Comparison of ENCODE assay signal across 9 cellular contexts in genomic region chr11:117816846-117817212, GRCh38. TPM values are rescaled to one million over a fixed set of nuclear protein-coding genes. Genes with fewer than 3 reads are reported as not detected.
A peak's percentile ranks its signal among the peaks of the same experiment; 100 is the strongest.
DNase-seq lines count a peak whose midpoint lies in the region; ATAC-seq and TF ChIP-seq lines count a peak whose summit lies in the region.
"Had no signal": no experiment of that assay in that cellular context is flagged by ENCODE, and none has a peak within 500 bp of the region (broad histone marks: within the 10 kb centered on the region; RNA-seq: fewer than 3 reads in every experiment).

No MANE protein-coding gene starts in this region.

- DNase-seq in BE2C = peak; percentile 66
- DNase-seq in activated naive CD8-positive, alpha-beta T cell treated with anti-CD3 and anti-CD28 coated beads, Interleukin-2, amount 50 U/mL, for 24 hours = peak; percentile 37
- no peak for DNase-seq in amniotic stem cell (lab: John Stamatoyannopoulos, UW)
- DNase-seq in naive thymus-derived CD4-positive, alpha-beta T cell = no peak

- H3K4me3 Mint-ChIP-seq in activated naive CD8-positive, alpha-beta T cell treated with anti-CD3 and anti-CD28 coated beads, Interleukin-2, amount 50 U/mL, for 24 hours = peak overlapping the region; percentile 61
- H3K4me3 Mint-ChIP-seq in naive thymus-derived CD4-positive, alpha-beta T cell = peak overlapping the region in 2 of 10 donors; percentile 73 to 79

- peaks cover 36% of the 10 kb centered on the region for H3K4me1 ChIP-seq in BE2C
- H3K4me1 ChIP-seq in mesodermal cell (ENCODE audit: control insufficient read depth, insufficient read depth, low read length, poor library complexity, severe bottlenecking) = peaks cover 18% of the 10 kb centered on the region
- peaks cover 39 to 49% of the 10 kb centered on the region in 2 donors for H3K4me1 ChIP-seq in naive thymus-derived CD4-positive, alpha-beta T cell (ENCODE audit: control insufficient read depth in 2 of 2, insufficient read depth in 2 of 2, low read length in 2 of 2)

- peak overlapping the region; percentile 99 for H3K27ac Mint-ChIP-seq in activated naive CD8-positive, alpha-beta T cell treated with anti-CD3 and anti-CD28 coated beads, Interleukin-2, amount 50 U/mL, for 24 hours
- peak overlapping the region in 4 of 9 donors; percentile 26 to 93 (median 79) for H3K27ac Mint-ChIP-seq in naive thymus-derived CD4-positive, alpha-beta T cell

- TF ChIP-seq POLR2A in GM15510 (IDR thresholded peaks at IDR 0.05; ENCODE audit: borderline replicate concordance, extremely low read depth, insufficient read length) = peak; percentile 13

- peaks cover 60% of the 10 kb centered on the region for H3K4me1 Mint-ChIP-seq in activated naive CD8-positive, alpha-beta T cell treated with anti-CD3 and anti-CD28 coated beads, Interleukin-2, amount 50 U/mL, for 24 hours
- peaks cover 30 to 58% (median 45%) of the 10 kb centered on the region in 7 donors for H3K4me1 Mint-ChIP-seq in naive thymus-derived CD4-positive, alpha-beta T cell

- no peaks in the 10 kb centered on the region for H3K9me3 ChIP-seq in BE2C
- no peaks in the 10 kb centered on the region for H3K9me3 ChIP-seq in mesodermal cell (ENCODE audit: control insufficient read depth, low read length)
- no peaks in the 10 kb centered on the region for H3K9me3 ChIP-seq in naive thymus-derived CD4-positive, alpha-beta T cell (ENCODE audit: control insufficient read depth in 2 of 3, low read length in 3 of 3)

- H3K4me3 ChIP-seq in BE2C (ENCODE audit: low read depth, low read length) (peak overlapping the region; percentile 4; the same call in 1 of the 2 replicates), mesodermal cell (ENCODE audit: extremely low read depth, insufficient read depth, low read length, poor library complexity, severe bottlenecking) (no peak overlapping the region)
- no peak overlapping the region for H3K4me3 ChIP-seq in naive thymus-derived CD4-positive, alpha-beta T cell (ENCODE audit: low read length)

- no peak for ATAC-seq in activated naive CD8-positive, alpha-beta T cell treated with anti-CD3 and anti-CD28 coated beads, Interleukin-2, amount 50 U/mL, for 24 hours
- ATAC-seq in GM18909 (IDR thresholded peaks at IDR 0.05; ENCODE audit: poor library complexity, unreplicated experiment) (no peak), GM19452 (IDR thresholded peaks at IDR 0.05; ENCODE audit: unreplicated experiment) (no peak)
- no peak for ATAC-seq in naive thymus-derived CD4-positive, alpha-beta T cell

- no peaks in the 10 kb centered on the region for H3K27me3 ChIP-seq in BE2C
- H3K27me3 ChIP-seq in naive thymus-derived CD4-positive, alpha-beta T cell (ENCODE audit: control insufficient read depth in 2 of 2, insufficient read depth in 2 of 2, low read length in 2 of 2) = no peaks in the 10 kb centered on the region

- H3K36me3 Mint-ChIP-seq in activated naive CD8-positive, alpha-beta T cell treated with anti-CD3 and anti-CD28 coated beads, Interleukin-2, amount 50 U/mL, for 24 hours (ENCODE audit: low read depth) = peaks cover 5% of the 10 kb centered on the region
- H3K36me3 Mint-ChIP-seq in naive thymus-derived CD4-positive, alpha-beta T cell = peaks cover 0 to 2% (median 0%) of the 10 kb centered on the region in 5 donors

- H3K27ac ChIP-seq in mesodermal cell (ENCODE audit: low read depth, low read length, severe bottlenecking) = peak overlapping the region; percentile 65
- H3K27ac ChIP-seq in naive thymus-derived CD4-positive, alpha-beta T cell (ENCODE audit: low read depth, low read length) = no peak overlapping the region

- H3K27me3 Mint-ChIP-seq in activated naive CD8-positive, alpha-beta T cell treated with anti-CD3 and anti-CD28 coated beads, Interleukin-2, amount 50 U/mL, for 24 hours = no peaks in the 10 kb centered on the region
- no peaks in the 10 kb centered on the region for H3K27me3 Mint-ChIP-seq in naive thymus-derived CD4-positive, alpha-beta T cell

- WGBS in mesodermal cell (ENCODE audit: insufficient coverage in 2 of 2), 2 experiments = 78 to 93% methylated on average over 3 of the region's 3 CpGs

- H3K36me3 ChIP-seq in BE2C (no peaks in the 10 kb centered on the region), mesodermal cell (ENCODE audit: control insufficient read depth, insufficient read depth, low read length) (no peaks in the 10 kb centered on the region)
- no peaks in the 10 kb centered on the region for H3K36me3 ChIP-seq in naive thymus-derived CD4-positive, alpha-beta T cell (ENCODE audit: control insufficient read depth in 2 of 3, insufficient read depth in 3 of 3, low read length in 3 of 3)

- intact Hi-C loops in naive thymus-derived CD4-positive, alpha-beta T cell (cut with micrococcal nuclease) = loop anchor here (1.0 to 10.0 kb wide), 5 partner anchors 10 to 1565 kb away; partner anchors contain the start of genes PCSK7 (in 1 of the 2), RNF214 (in 1 of the 2) and USP2 (in 1 of the 2)

- H3K9me3 Mint-ChIP-seq in activated naive CD8-positive, alpha-beta T cell treated with anti-CD3 and anti-CD28 coated beads, Interleukin-2, amount 50 U/mL, for 24 hours = no peaks in the 10 kb centered on the region
- no peaks in the 10 kb centered on the region for H3K9me3 Mint-ChIP-seq in naive thymus-derived CD4-positive, alpha-beta T cell

- CTCF ChIA-PET in naive thymus-derived CD4-positive, alpha-beta T cell (lab: Charles Lee) = interaction anchor here (0.5 to 7.5 kb wide), 10 partner anchors 11 to 1330 kb away, joined by 3 to 189 read pairs (median 8); no protein-coding TSS in a partner anchor

- TF ChIP-seq CTCF in BE2C (IDR thresholded peaks at IDR 0.05; ENCODE audit: low read depth, low read length) = no peak

- POLR2A ChIA-PET in naive thymus-derived CD4-positive, alpha-beta T cell (lab: Charles Lee) = interaction anchor here (0.6 to 3.4 kb wide), 4 partner anchors 9 to 170 kb away, joined by 3 to 25 read pairs (median 4); no protein-coding TSS in a partner anchor

RNA-seq across cellular contexts. Expression of gene FXYD2, which starts 7.7 kb away (rescaled TPM):
- polyA plus RNA-seq in BE2C (2012; ENCODE audit: insufficient read depth, insufficient read length, low read depth) = 0.77 TPM
- polyA plus RNA-seq in mesodermal cell (2013, experiment 1 of 2) = 2.4 TPM
- 0.35 TPM for polyA plus RNA-seq in mesodermal cell (2013, experiment 2 of 2)
- 1 to 10 TPM; 3.1 to 6.7 (median 4.4) TPM for total RNA-seq in naive thymus-derived CD4-positive, alpha-beta T cell
- 10 to 100 TPM; 11.2 to 25.6 TPM for polyA plus RNA-seq in naive thymus-derived CD4-positive, alpha-beta T cell
- total RNA-seq: Daoy had no signal

RNA-seq across cellular contexts. Expression of gene DSCAML1, which starts 19.8 kb away (rescaled TPM):
- polyA plus RNA-seq in BE2C (2012; ENCODE audit: insufficient read depth, insufficient read length, low read depth) = 11.8 TPM
- 0.81 TPM for polyA plus RNA-seq in mesodermal cell (2013, experiment 1 of 2)
- polyA plus RNA-seq in mesodermal cell (2013, experiment 2 of 2) = 0.15 TPM
- 1 to 10 TPM in 1 of 5 experiments, under 1 TPM in 4; 0.17 to 1.3 (median 0.60) TPM for total RNA-seq in naive thymus-derived CD4-positive, alpha-beta T cell
- polyA plus RNA-seq in naive thymus-derived CD4-positive, alpha-beta T cell = not detected
- total RNA-seq: Daoy had no signal

RNA-seq across cellular contexts. Expression of gene FXYD6, which starts 59.6 kb away (rescaled TPM):
- polyA plus RNA-seq in BE2C (2012; ENCODE audit: insufficient read depth, insufficient read length, low read depth) = 242 TPM
- 147 TPM for polyA plus RNA-seq in mesodermal cell (2013, experiment 1 of 2)
- polyA plus RNA-seq in mesodermal cell (2013, experiment 2 of 2) = 143 TPM
- 1 to 10 TPM in 1 of 5 experiments, under 1 TPM in 2, not detected in 2; 0.10 to 5.4 (median 0.98) TPM for total RNA-seq in naive thymus-derived CD4-positive, alpha-beta T cell
- polyA plus RNA-seq in naive thymus-derived CD4-positive, alpha-beta T cell = not detected

Comparison
In these comparisons a context has a peak if more than half of its experiments do, and no peak if none do; other contexts are left out.
1. DNase-seq: peak in BE2C (single experiment) and activated naive CD8-positive, alpha-beta T cell treated with anti-CD3 and anti-CD28 coated beads, Interleukin-2, amount 50 U/mL, for 24 hours (single experiment); none in amniotic stem cell (single experiment) and naive thymus-derived CD4-positive, alpha-beta T cell (0 of 9).